11 cellular contexts compared by ENCODE assay signal in the genomic region with DNA sequence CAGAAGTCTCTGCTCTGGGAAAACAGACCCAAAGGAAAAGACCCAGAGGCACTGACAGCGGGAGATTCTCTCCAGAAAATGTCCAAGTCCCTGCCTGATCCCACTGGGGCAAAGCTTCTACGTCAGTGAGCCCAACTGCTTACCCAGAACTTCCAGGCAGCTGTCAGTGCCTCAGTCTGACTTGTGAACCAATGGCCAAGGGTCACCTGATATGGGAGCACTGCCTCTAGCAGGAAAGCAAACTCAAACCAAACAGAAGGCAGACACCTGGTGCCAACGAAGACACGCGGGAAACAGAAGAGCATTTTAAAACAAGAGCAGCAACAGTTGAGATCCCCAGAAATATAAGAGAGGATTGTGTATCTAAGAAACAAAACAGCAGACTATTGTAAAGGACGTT. TPM values are rescaled to one million over a fixed set of nuclear protein-coding genes. Genes with fewer than 3 reads are reported as not detected.
DNase-seq lines count a peak whose midpoint lies in the region; ATAC-seq and TF ChIP-seq lines count a peak whose summit lies in the region.
"Not testable (repeated sequence)": the region's sequence is repeated elsewhere in the genome, so short reads cannot be mapped to it uniquely, and the experiment has no call there.
"Had no signal": no experiment of that assay in that cellular context is flagged by ENCODE, and none has a peak within 500 bp of the region (broad histone marks: within the 10 kb centered on the region; RNA-seq: fewer than 3 reads in every experiment).

No MANE protein-coding gene starts in this region.

- peak overlapping the region; percentile 27 to 67 (median 47); a peak in 20 of 22 replicates for H3K4me2 ChIP-seq in BLaER1 treated with 17β-estradiol and CSF1 and Interleukin-3, amounts not matched to agents 10 nM and 100 nM

- H4K20me1 ChIP-seq in BLaER1 treated with 17β-estradiol and CSF1 and Interleukin-3, amounts not matched to agents 10 nM and 100 nM: not testable (repeated sequence)

- not testable (repeated sequence) for H3K9me3 Mint-ChIP-seq in IgD-negative memory B cell

- H3K36me3 ChIP-seq in BLaER1 treated with 17β-estradiol and CSF1 and Interleukin-3, amounts not matched to agents 10 nM and 100 nM; mucosa of descending colon (ENCODE audit: low read depth): not testable (repeated sequence)

- H3K9ac ChIP-seq in BLaER1 treated with 17β-estradiol and CSF1 and Interleukin-3, amounts not matched to agents 10 nM and 100 nM: not testable (repeated sequence)

- H3K27me3 Mint-ChIP-seq in IgD-negative memory B cell: not testable (repeated sequence)

- peaks cover 20 to 30% (median 25%) of the 10 kb centered on the region in 11 experiments for H3K9me3 ChIP-seq in BLaER1 treated with 17β-estradiol and CSF1 and Interleukin-3, amounts not matched to agents 10 nM and 100 nM (replicated peaks in 1 of 11)
- H3K9me3 ChIP-seq in mucosa of descending colon: not testable (repeated sequence)

- H3K27me3 ChIP-seq in BLaER1 treated with 17β-estradiol and CSF1 and Interleukin-3, amounts not matched to agents 10 nM and 100 nM: not testable (repeated sequence)

- not testable (repeated sequence) for TF ChIP-seq CTCF in mucosa of descending colon (IDR thresholded peaks at IDR 0.05)

- H3K4me3 Mint-ChIP-seq in IgD-negative memory B cell: peak overlapping the region in 1 of 4 donors; percentile 76

- peaks cover 13 to 31% (median 19%) of the 10 kb centered on the region in 10 experiments for H3K4me1 ChIP-seq in BLaER1 treated with 17β-estradiol and CSF1 and Interleukin-3, amounts not matched to agents 10 nM and 100 nM
- H3K4me1 ChIP-seq in mucosa of descending colon (ENCODE audit: low read depth): not testable (repeated sequence)

- H3K4me1 Mint-ChIP-seq in IgD-negative memory B cell: peaks cover 51 to 65% (median 56%) of the 10 kb centered on the region in 3 donors

- H3K27ac Mint-ChIP-seq in IgD-negative memory B cell: peak overlapping the region; percentile 50 to 92 (median 78)

- H3K27ac ChIP-seq in BLaER1 treated with 17β-estradiol and CSF1 and Interleukin-3, amounts not matched to agents 10 nM and 100 nM: peak overlapping the region in 1 of 11 experiments; percentile 8; a peak in 1 of 22 replicates
- H3K27ac ChIP-seq in caudate nucleus (ENCODE audit: low read depth, low read length) (peak overlapping the region; percentile 10), substantia nigra (ENCODE audit: low read depth, low read length, poor library complexity, severe bottlenecking) (peak overlapping the region; percentile 43)

- peak; percentile 53 to 58 for DNase-seq in SHP77 (lab: John Stamatoyannopoulos, UW)
- peak in 1 of 61 donors; percentile 14 for DNase-seq in caudate nucleus (lab: John Stamatoyannopoulos, UW)
- not testable (repeated sequence) for DNase-seq in left colon; mucosa of descending colon; substantia nigra (lab: John Stamatoyannopoulos, UW)

- H3K4me3 ChIP-seq in BLaER1 treated with 17β-estradiol and CSF1 and Interleukin-3, amounts not matched to agents 10 nM and 100 nM; mucosa of descending colon: not testable (repeated sequence)

- ATAC-seq in left colon: peak; percentile 47
- peak; percentile 44 for ATAC-seq in mucosa of descending colon

- H3K36me3 Mint-ChIP-seq in IgD-negative memory B cell: peaks cover 18% of the 10 kb centered on the region

- intact Hi-C loops in left colon (cut with DNase I, micrococcal nuclease); mucosa of descending colon (cut with DNase I, micrococcal nuclease): not testable (repeated sequence)

RNA-seq across cellular contexts. Expression of a gene that starts 16.9 kb away (rescaled TPM):
- polyA plus RNA-seq in IgD-negative memory B cell: 224 TPM
- total RNA-seq in left colon (1 to 10 TPM in 1 of 2 donors, under 1 TPM in 1; 0.79 to 1.4 TPM), mucosa of descending colon (1 to 10 TPM in 1 of 3 donors, under 1 TPM in 2; 0.38 to 1.4 (median 0.98) TPM)
- total RNA-seq: A172; CD4-positive, alpha-beta memory T cell; H1 had no signal
- polyA plus RNA-seq: H1, SK-N-SH had no signal
